ENCODE assay signal across 20 cellular contexts in the genomic region with DNA sequence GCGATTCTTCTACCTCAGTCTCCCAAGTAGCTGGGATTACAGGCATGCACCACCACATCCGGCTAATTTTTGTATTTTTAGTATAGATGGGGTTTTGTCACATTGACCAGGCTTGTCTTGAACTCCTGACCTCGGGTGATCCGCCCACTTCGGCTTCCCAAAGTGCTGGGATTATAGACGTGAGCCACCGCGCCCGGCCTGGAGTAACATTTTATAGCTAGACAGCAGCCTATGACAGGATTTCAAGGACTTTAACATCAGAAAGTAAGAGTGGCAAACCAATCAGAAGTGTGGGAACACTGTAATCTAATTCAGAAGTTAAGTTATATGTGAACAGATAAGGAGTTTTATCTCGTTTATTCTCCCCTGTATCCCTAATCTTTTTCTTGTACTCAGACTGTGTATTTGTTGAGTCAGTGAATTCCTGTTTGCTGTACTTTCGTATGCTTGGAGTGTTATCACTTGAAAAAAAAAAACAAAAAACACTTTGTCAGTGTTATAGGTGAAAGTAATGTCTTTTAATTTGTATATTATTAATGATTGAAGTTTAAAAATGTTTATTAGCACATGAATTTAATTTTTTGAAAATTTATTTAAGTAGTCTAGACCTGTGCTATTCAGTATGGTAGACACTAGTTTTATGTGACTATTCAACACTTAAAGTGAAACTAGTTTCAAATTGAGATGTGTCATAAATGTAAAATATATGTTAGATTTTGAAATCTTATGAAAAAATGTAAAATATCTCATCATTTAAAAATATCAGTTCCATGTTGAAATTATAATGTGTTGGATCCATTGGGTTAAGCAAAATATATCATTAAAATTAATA. TPM values are rescaled to one million over a fixed set of nuclear protein-coding genes. Genes with fewer than 3 reads are reported as not detected.
DNase-seq lines count a peak whose midpoint lies in the region; ATAC-seq and FAIRE-seq lines count a peak whose summit lies in the region.
"Had no signal": no experiment of that assay in that cellular context is flagged by ENCODE, and none has a peak within 500 bp of the region (broad histone marks: within the 10 kb centered on the region; RNA-seq: fewer than 3 reads in every experiment).

No MANE protein-coding gene starts in this region.

- H3K36me3 Mint-ChIP-seq in naive thymus-derived CD8-positive, alpha-beta T cell, result peaks cover 3 to 37% (median 6%) of the 10 kb centered on the region in 3 donors

- POLR2A ChIA-PET in naive thymus-derived CD8-positive, alpha-beta T cell (lab: Charles Lee), result interaction anchor here (1.0 kb wide), 1 partner anchor 38 kb away, joined by 3 read pairs; the partner anchor contains the start of gene RSBN1L

- no peak for DNase-seq in SK-N-MC (ENCODE audit: low read depth, low spot score)
- DNase-seq in fibroblast of peridontal ligament (ENCODE audit: extremely low read depth), result peak; percentile 11
- DNase-seq in naive thymus-derived CD8-positive, alpha-beta T cell, result no peak
- no peak for DNase-seq in COLO829 (ENCODE audit: low spot score)
- DNase-seq in NCI-H2107 (lab: John Stamatoyannopoulos, UW), result no peak
- DNase-seq: activated CD4-positive, alpha-beta T cell treated with anti-CD3 and anti-CD28 coated beads, Interleukin-2, amount 50 U/mL, for 4 hours; amygdala; cortex of kidney; esophagus squamous epithelium; mammary epithelial cell; NCI-H1048; SHP77 treated with DMSO at 0.1 percent for 48 hours; stimulated activated naive CD4-positive, alpha-beta T cell; T1000; uterus had no signal

- no peak overlapping the region for H3K9ac ChIP-seq in SK-N-MC (ENCODE audit: insufficient read length)

- no peak overlapping the region for H3K4me3 Mint-ChIP-seq in naive thymus-derived CD8-positive, alpha-beta T cell
- H3K4me3 Mint-ChIP-seq: activated T-helper 1 cell treated with anti-CD3 and anti-CD28 coated beads, Interleukin-12 subunit alpha, Interleukin-12 subunit beta, Interleukin-2, Interleukin-4 antibody, amounts not matched to agents 30 ng/mL and 10 ng/mL and 1 ng/mL, durations not matched to agents 14 hours and 24 hours and 36 hours; B cell had no signal

- no peaks in the 10 kb centered on the region for H3K27me3 Mint-ChIP-seq in naive thymus-derived CD8-positive, alpha-beta T cell
- H3K27me3 Mint-ChIP-seq: B cell had no signal

- H3K27ac Mint-ChIP-seq in naive thymus-derived CD8-positive, alpha-beta T cell, result peak overlapping the region in 6 of 10 donors; percentile 18 to 61 (median 26)
- H3K27ac Mint-ChIP-seq: activated T-helper 1 cell treated with anti-CD3 and anti-CD28 coated beads, Interleukin-12 subunit alpha, Interleukin-12 subunit beta, Interleukin-2, Interleukin-4 antibody, amounts not matched to agents 30 ng/mL and 10 ng/mL and 1 ng/mL, durations not matched to agents 14 hours and 24 hours and 36 hours; B cell had no signal

- no peak for ATAC-seq in naive thymus-derived CD8-positive, alpha-beta T cell
- ATAC-seq in HG03039 (IDR thresholded peaks at IDR 0.05; ENCODE audit: unreplicated experiment) (no peak), GM18861 (IDR thresholded peaks at IDR 0.05; ENCODE audit: unreplicated experiment) (no peak)

- no peaks in the 10 kb centered on the region for H3K9me3 Mint-ChIP-seq in naive thymus-derived CD8-positive, alpha-beta T cell
- H3K9me3 Mint-ChIP-seq: activated T-helper 1 cell treated with anti-CD3 and anti-CD28 coated beads, Interleukin-12 subunit alpha, Interleukin-12 subunit beta, Interleukin-2, Interleukin-4 antibody, amounts not matched to agents 30 ng/mL and 10 ng/mL and 1 ng/mL, durations not matched to agents 14 hours and 24 hours and 36 hours had no signal

- H3K27ac ChIP-seq in SK-N-MC, result 0 out of 2 replicates have a peak overlapping the region, but pooled peaks have one; percentile 33
- H3K27ac ChIP-seq: esophagus squamous epithelium, uterus had no signal

- H3K9me3 ChIP-seq in SK-N-MC (ENCODE audit: low read depth, low read length), result no peaks in the 10 kb centered on the region
- H3K9me3 ChIP-seq: esophagus squamous epithelium, uterus had no signal

- peaks cover 17 to 51% (median 42%) of the 10 kb centered on the region in 4 donors for H3K4me1 Mint-ChIP-seq in naive thymus-derived CD8-positive, alpha-beta T cell

- H3K36me3 ChIP-seq in SK-N-MC (ENCODE audit: insufficient read depth, low read length), result peaks cover 11% of the 10 kb centered on the region
- H3K36me3 ChIP-seq: uterus had no signal

- no peak overlapping the region for H3K4me3 ChIP-seq in SK-N-MC
- H3K4me3 ChIP-seq: esophagus squamous epithelium, uterus had no signal

- peak; percentile 83 for FAIRE-seq in G401.6 (lab: Jason Lieb, UNC)

RNA-seq across cellular contexts. Expression of gene RSBN1L, which starts 38.5 kb away (rescaled TPM):
- total RNA-seq in naive thymus-derived CD8-positive, alpha-beta T cell, result 10 to 100 TPM; 44.2 to 47.9 TPM
- 1 to 10 TPM; 5.9 to 8.2 (median 6.2) TPM for polyA plus RNA-seq in naive thymus-derived CD8-positive, alpha-beta T cell
